Comparison of ENCODE assay signal across 8 cellular contexts in genomic region chrX:151151668-151152267, GRCh38. TPM values are rescaled to one million over a fixed set of nuclear protein-coding genes. Genes with fewer than 3 reads are reported as not detected.
DNase-seq lines count a peak whose midpoint lies in the region; ATAC-seq and TF ChIP-seq lines count a peak whose summit lies in the region.

No MANE protein-coding gene starts in this region.

- ATAC-seq in HG02885 (IDR thresholded peaks at IDR 0.05; ENCODE audit: poor library complexity, unreplicated experiment): peak; percentile 85

- H3K27me3 Mint-ChIP-seq in activated CD4-positive, alpha-beta memory T cell treated with anti-CD3 and anti-CD28 coated beads for 36 hours: peaks cover 15% of the 10 kb centered on the region
- H3K27me3 Mint-ChIP-seq in progenitor cell of endocrine pancreas: peaks cover 65% of the 10 kb centered on the region

- peak; percentile 39 for DNase-seq in ACHN
- peak; percentile 54 for DNase-seq in GM03348 (ENCODE audit: low spot score)
- peak; percentile 23 for DNase-seq in NCI-H2196 treated with DMSO at 0.1 percent for 48 hours (lab: John Stamatoyannopoulos, UW; ENCODE audit: unreplicated experiment)
- DNase-seq in activated CD4-positive, alpha-beta memory T cell treated with anti-CD3 and anti-CD28 coated beads for 36 hours: peak; percentile 25
- peak; percentile 68 for DNase-seq in fibroblast of the aortic adventitia (ENCODE audit: low read depth)
- DNase-seq in progenitor cell of endocrine pancreas (ENCODE audit: low spot score, unreplicated experiment): no peak
- DNase-seq in HuH-7.5 (ENCODE audit: low spot score): no peak

- in situ Hi-C loops in ACHN (cut with HindIII; ENCODE audit: low pct_ligation_motif_present, low pct_unique_long_range_greater_than_20kb, low sequenced_read_pairs): no loop called here

- intact Hi-C loops in activated CD4-positive, alpha-beta memory T cell treated with anti-CD3 and anti-CD28 coated beads for 36 hours (cut with micrococcal nuclease): loop anchor here (1.0 to 2.0 kb wide), 3 partner anchors 209 to 530 kb away; no protein-coding TSS in a partner anchor

- CTCF ChIA-PET in activated CD4-positive, alpha-beta memory T cell treated with anti-CD3 and anti-CD28 coated beads for 36 hours (lab: Charles Lee): interaction anchor here (0.6 to 3.3 kb wide), 9 partner anchors 10 to 1481 kb away, joined by 3 to 23 read pairs (median 6); no protein-coding TSS in a partner anchor

- POLR2A ChIA-PET in activated CD4-positive, alpha-beta memory T cell treated with anti-CD3 and anti-CD28 coated beads for 36 hours (lab: Charles Lee): no interaction called here

- no peak overlapping the region for H3K27ac Mint-ChIP-seq in activated CD4-positive, alpha-beta memory T cell treated with anti-CD3 and anti-CD28 coated beads for 36 hours
- H3K27ac Mint-ChIP-seq in progenitor cell of endocrine pancreas: no peak overlapping the region

- no peaks in the 10 kb centered on the region for H3K9me3 Mint-ChIP-seq in activated CD4-positive, alpha-beta memory T cell treated with anti-CD3 and anti-CD28 coated beads for 36 hours
- H3K9me3 Mint-ChIP-seq in progenitor cell of endocrine pancreas (ENCODE audit: low read depth): peaks cover 21% of the 10 kb centered on the region

- no peak overlapping the region for H3K4me3 ChIP-seq in fibroblast of the aortic adventitia (ENCODE audit: low read depth, low read length)

- no peaks in the 10 kb centered on the region for H3K36me3 Mint-ChIP-seq in activated CD4-positive, alpha-beta memory T cell treated with anti-CD3 and anti-CD28 coated beads for 36 hours
- no peaks in the 10 kb centered on the region for H3K36me3 Mint-ChIP-seq in progenitor cell of endocrine pancreas (ENCODE audit: insufficient read depth)

- H3K4me3 Mint-ChIP-seq in activated CD4-positive, alpha-beta memory T cell treated with anti-CD3 and anti-CD28 coated beads for 36 hours: no peak overlapping the region
- H3K4me3 Mint-ChIP-seq in progenitor cell of endocrine pancreas (ENCODE audit: low read depth): no peak overlapping the region

- H3K4me1 Mint-ChIP-seq in activated CD4-positive, alpha-beta memory T cell treated with anti-CD3 and anti-CD28 coated beads for 36 hours (ENCODE audit: low read depth): no peaks in the 10 kb centered on the region
- no peaks in the 10 kb centered on the region for H3K4me1 Mint-ChIP-seq in progenitor cell of endocrine pancreas (ENCODE audit: low read depth)

- TF ChIP-seq CTCF in fibroblast of the aortic adventitia (IDR thresholded peaks at IDR 0.05; ENCODE audit: insufficient read depth, low read length) (peak; percentile 72), progenitor cell of endocrine pancreas (IDR thresholded peaks at IDR 0.05; ENCODE audit: unreplicated experiment) (peak; percentile 74)

RNA-seq across cellular contexts. Expression of gene GPR50, which starts 24.6 kb away (rescaled TPM):
- not detected for total RNA-seq in activated CD4-positive, alpha-beta memory T cell treated with anti-CD3 and anti-CD28 coated beads for 36 hours
- total RNA-seq in fibroblast of the aortic adventitia (ENCODE audit: low replicate concordance): not detected in 2 replicates
- 0.29 and 0.64 TPM in 2 replicates for total RNA-seq in progenitor cell of endocrine pancreas

Comparison
In these comparisons a context has a peak if more than half of its experiments do, and no peak if none do; other contexts are left out.
1. DNase-seq: peak in ACHN (single experiment), GM03348 (single experiment), NCI-H2196 treated with DMSO at 0.1 percent for 48 hours (single experiment), activated CD4-positive, alpha-beta memory T cell treated with anti-CD3 and anti-CD28 coated beads for 36 hours (single experiment) and fibroblast of the aortic adventitia (single experiment); none in progenitor cell of endocrine pancreas (single experiment) and HuH-7.5 (single experiment).